Comparison of ENCODE assay signal across 29 cellular contexts in the genomic region with DNA sequence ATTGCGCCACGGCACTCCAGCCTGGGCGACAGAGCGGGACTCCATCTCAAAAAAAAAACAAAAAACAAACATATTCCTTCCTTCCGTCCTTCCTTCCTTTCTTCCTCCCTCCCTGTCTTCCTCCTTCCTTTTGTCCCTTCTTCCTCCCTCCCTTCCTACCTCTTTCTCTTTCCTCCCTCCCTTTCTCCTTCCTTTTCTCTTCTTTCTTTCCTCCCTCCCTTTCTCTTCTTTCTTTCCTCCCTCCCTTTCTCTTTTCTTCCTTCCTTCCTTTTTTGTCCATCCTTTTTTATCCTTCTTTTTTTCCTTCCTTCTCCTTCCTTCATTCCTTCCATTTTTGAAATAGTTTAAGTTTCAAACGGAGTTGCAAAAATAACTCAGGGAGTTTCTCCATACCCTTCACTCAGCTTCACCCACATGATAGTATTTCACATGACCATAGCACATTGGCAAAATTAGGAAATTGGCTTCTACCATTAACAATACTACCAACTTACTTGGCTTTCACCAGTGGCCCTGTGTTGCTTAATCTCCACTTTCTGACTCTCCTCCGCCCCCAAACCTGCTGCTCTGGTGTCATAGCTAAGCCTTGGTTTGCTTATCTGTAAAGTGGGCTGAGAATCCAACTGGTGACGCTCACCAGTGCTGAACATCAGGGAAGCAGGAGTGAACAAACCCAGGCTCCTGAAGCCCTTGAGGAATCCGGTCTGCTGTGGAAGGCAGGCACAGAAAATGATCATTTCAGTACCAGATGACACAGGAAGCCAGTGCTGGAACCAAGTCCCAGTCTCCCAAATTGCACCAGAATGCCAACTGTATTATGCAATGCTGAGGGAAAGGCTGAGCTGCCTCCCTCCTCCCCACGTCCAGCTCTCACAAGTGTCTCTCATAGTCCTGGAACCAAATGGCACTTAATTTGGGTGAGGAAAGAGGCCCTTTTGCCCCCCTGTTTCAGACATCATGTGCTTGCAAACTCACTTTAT. TPM values are rescaled to one million over a fixed set of nuclear protein-coding genes. Genes with fewer than 3 reads are reported as not detected.
DNase-seq lines count a peak whose midpoint lies in the region; ATAC-seq, FAIRE-seq and TF ChIP-seq lines count a peak whose summit lies in the region.
"Had no signal": no experiment of that assay in that cellular context is flagged by ENCODE, and none has a peak within 500 bp of the region (broad histone marks: within the 10 kb centered on the region; RNA-seq: fewer than 3 reads in every experiment).

No MANE protein-coding gene starts in this region.

- peaks cover 0 to 99% of the 10 kb centered on the region in 2 donors for H3K36me3 ChIP-seq in gastroesophageal sphincter
- H3K36me3 ChIP-seq: BE2C, uterus had no signal

- no peak for TF ChIP-seq EP300 in gastroesophageal sphincter (IDR thresholded peaks at IDR 0.05)

- no peak overlapping the region for H3K4me3 ChIP-seq in gastroesophageal sphincter
- H3K4me3 ChIP-seq: hepatocyte, uterus had no signal

- peaks cover 0 to 11% (median 0%) of the 10 kb centered on the region in 3 donors for H3K9me3 ChIP-seq in gastroesophageal sphincter
- H3K9me3 ChIP-seq: BE2C, uterus had no signal

- ATAC-seq in gastroesophageal sphincter, result peak; percentile 44
- ATAC-seq in omental fat pad (ENCODE audit: low FRiP score), result peak; percentile 19
- ATAC-seq: left ventricle myocardium superior had no signal

- TF ChIP-seq CTCF in gastroesophageal sphincter (IDR thresholded peaks at IDR 0.05) (no peak), omental fat pad (IDR thresholded peaks at IDR 0.05) (no peak)

- no peak for TF ChIP-seq POLR2A in gastroesophageal sphincter (IDR thresholded peaks at IDR 0.05)
- TF ChIP-seq POLR2A in GM12891 (IDR thresholded peaks at IDR 0.05; ENCODE audit: low read depth, low read length), result no peak

- DNase-seq in AG20443 (ENCODE audit: low spot score) (peak; percentile 42), omental fat pad (ENCODE audit: low spot score) (no peak), cerebellum (ENCODE audit: low spot score) (no peak), SW 1271 (lab: John Stamatoyannopoulos, UW) (no peak), GM12891 (ENCODE audit: insufficient read length, low spot score) (no peak)
- DNase-seq in stimulated activated CD4-positive, alpha-beta T cell treated with anti-CD3 and anti-CD28 coated beads, Interleukin-15, amount 100 ng/mL, for 24 hours, result no peak
- DNase-seq: activated CD4-positive, alpha-beta T cell treated with anti-CD3 and anti-CD28 coated beads, Interleukin-2, amount 10 ng/mL, durations not matched to agents 24 days and 14 days; activated naive CD4-positive, alpha-beta T cell treated with anti-CD3 and anti-CD28 coated beads, Interleukin-2, amount 10 ng/mL, durations not matched to agents 7 days and 5 days; activated T-cell treated with anti-CD3 and anti-CD28 coated beads, Interleukin-2, amount 50 U/mL, for 48 hours; BE2C; foreskin melanocyte; HFFc6; left ventricle myocardium superior; NCI-H1417; NCI-H82; SK-N-SH; uterus had no signal

- H3K27ac ChIP-seq in angular gyrus (ENCODE audit: low read depth, low read length), result peak overlapping the region; percentile 68
- H3K27ac ChIP-seq in gastroesophageal sphincter, result no peak overlapping the region
- H3K27ac ChIP-seq: hepatocyte, uterus, VCaP had no signal

- 78 to 84% methylated on average over 4 to 8 of the region's 10 CpGs for WGBS in gastroesophageal sphincter (ENCODE audit: low coverage in 1 of 2), 2 donors

- H3K4me1 ChIP-seq in gastroesophageal sphincter, result no peaks in the 10 kb centered on the region
- H3K4me1 ChIP-seq: BE2C, uterus had no signal

- FAIRE-seq in GM12891 (lab: Jason Lieb, UNC), result no peak
- FAIRE-seq: A204.1, GM19239 had no signal

- no peaks in the 10 kb centered on the region for H3K27me3 ChIP-seq in gastroesophageal sphincter
- H3K27me3 ChIP-seq: BE2C, hepatocyte, uterus had no signal

TF ChIP-seq in GM12891, 5 proteins besides CTCF, POLR2A, EP300 and RAD21:
- TF ChIP-seq POLR2AphosphoS5 (IDR thresholded peaks at IDR 0.05; ENCODE audit: low read depth, low read length), result no peak
- TF ChIP-seq PAX5 (IDR thresholded peaks at IDR 0.05; ENCODE audit: insufficient read depth, low read length, severe bottlenecking), result no peak
- TF ChIP-seq POU2F2 (IDR thresholded peaks at IDR 0.05; ENCODE audit: low read depth, low read length), result no peak
- TF ChIP-seq SPI1 (IDR thresholded peaks at IDR 0.05; ENCODE audit: low read depth, low read length), result no peak
- no peak for TF ChIP-seq TAF1 (IDR thresholded peaks at IDR 0.05; ENCODE audit: low read depth, low read length)

RNA-seq across cellular contexts. Expression of gene CRYBB3, which starts 17.2 kb away (rescaled TPM):
- not detected for total RNA-seq in gastroesophageal sphincter
- total RNA-seq in omental fat pad, result not detected
- not detected for total RNA-seq in cerebellum
- not detected for polyA plus RNA-seq in GM12891 (2012; ENCODE audit: low read depth, missing spikeins)
- total RNA-seq: cardiac septum, hepatocyte, HFFc6, left ventricle myocardium superior, M059J, skeletal muscle tissue, uterus had no signal
- polyA plus RNA-seq: hepatocyte, IgD-negative memory B cell, neural cell had no signal

RNA-seq across cellular contexts. Expression of gene CRYBB2, which starts 37.0 kb away (rescaled TPM):
- total RNA-seq in gastroesophageal sphincter, result not detected
- not detected for total RNA-seq in omental fat pad
- not detected for total RNA-seq in cerebellum
- not detected for polyA plus RNA-seq in GM12891 (2012; ENCODE audit: low read depth, missing spikeins)
- total RNA-seq: activated CD4-positive, alpha-beta T cell treated with anti-CD3 and anti-CD28 coated beads, Interleukin-2, amount 10 ng/mL, durations not matched to agents 24 days and 14 days; cardiac septum; left ventricle myocardium superior; mucosa of gallbladder; skeletal muscle tissue; uterus had no signal
- polyA plus RNA-seq: hepatocyte, IgD-negative memory B cell, neural cell had no signal
